8 cellular contexts compared by ENCODE assay signal in the genomic region with DNA sequence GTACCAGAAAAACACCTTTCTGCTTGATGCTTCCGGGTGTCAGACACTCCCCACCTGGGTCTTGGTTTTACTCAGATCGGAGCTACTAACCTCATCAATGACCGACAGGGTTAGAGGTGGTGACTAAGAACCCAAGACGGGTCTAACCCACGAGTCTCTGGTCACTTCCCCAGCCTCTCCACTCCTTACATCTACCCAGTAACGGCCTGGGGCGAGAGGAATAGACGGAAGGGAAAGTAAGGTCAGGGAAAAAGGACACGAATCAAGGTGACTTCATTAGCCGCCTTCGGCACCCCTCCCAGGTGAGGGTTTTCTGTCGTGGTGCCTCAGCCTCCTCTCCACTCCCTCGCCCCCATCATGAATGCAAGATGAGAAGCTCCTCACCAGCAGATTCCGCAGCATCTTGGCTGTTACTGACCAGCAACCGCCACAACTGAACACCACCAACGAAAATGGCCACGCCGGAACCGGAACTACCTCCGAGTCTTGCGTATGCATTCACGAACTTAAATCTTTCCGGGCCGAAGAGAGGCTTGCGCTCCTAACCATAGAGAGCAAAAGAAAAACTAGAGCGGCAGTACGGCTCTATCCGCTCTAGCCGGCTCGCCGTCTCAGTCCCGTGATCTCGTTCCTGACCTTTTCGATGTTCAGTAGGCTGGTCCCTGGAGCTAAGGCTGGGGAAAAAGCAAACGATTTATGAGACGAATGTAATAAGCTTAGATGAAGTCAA. TPM values are rescaled to one million over a fixed set of nuclear protein-coding genes. Genes with fewer than 3 reads are reported as not detected.
DNase-seq lines count a peak whose midpoint lies in the region; ATAC-seq, FAIRE-seq and TF ChIP-seq lines count a peak whose summit lies in the region.

A gene with protein sequence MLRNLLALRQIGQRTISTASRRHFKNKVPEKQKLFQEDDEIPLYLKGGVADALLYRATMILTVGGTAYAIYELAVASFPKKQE (minus strand): TSS at position 469 of the 730 bp plus-strand sequence. CDS start 67 bp downstream, at position 402.

- no peak within 1 kb of the TSS for H3K23ac ChIP-seq in H1 (ENCODE audit: insufficient read length)

- H3K4me3 Mint-ChIP-seq in activated CD8-positive, alpha-beta memory T cell treated with anti-CD3 and anti-CD28 coated beads, Interleukin-2, amount 10 ng/mL, durations not matched to agents 7 days and 5 days = peak within 1 kb of the TSS; percentile 95
- H3K4me3 Mint-ChIP-seq in memory B cell = peak within 1 kb of the TSS; percentile 98

- H2BK5ac ChIP-seq in H1 (ENCODE audit: low read depth, low read length) = peak within 1 kb of the TSS; percentile 87

- H3K14ac ChIP-seq in H1 (ENCODE audit: insufficient read length) = no peak within 1 kb of the TSS

- POLR2A ChIA-PET in H1 (lab: Charles Lee; ENCODE audit: partially characterized antibody) = interaction anchor here (0.8 to 3.6 kb wide), 19 partner anchors 8 to 360 kb away, joined by 3 to 35 read pairs (median 5); a partner anchor contains a TSS

- DNase-seq in COR-L47 (lab: John Stamatoyannopoulos, UW) (peak; percentile 96), HUDEP-2 (lab: John Stamatoyannopoulos, UW; ENCODE audit: unreplicated experiment in 76 of 76) (peak; percentile 46 to 97 (median 89)), NT2/D1 (ENCODE audit: low read depth, low spot score) (peak; percentile 86), H1 (ENCODE audit: low read depth in 1 of 2, low spot score in 2 of 2) (peak; percentile 82 to 83), memory B cell (ENCODE audit: low spot score in 2 of 2) (peak; percentile 76 to 82)
- DNase-seq in activated CD8-positive, alpha-beta memory T cell treated with anti-CD3 and anti-CD28 coated beads, Interleukin-2, amount 10 ng/mL, durations not matched to agents 7 days and 5 days = peak; percentile 94
- peak; percentile 60 for DNase-seq in stimulated activated CD8-positive, alpha-beta memory T cell treated with anti-CD3 and anti-CD28 coated beads, Interleukin-12 subunit alpha, Interleukin-12 subunit beta, amount 100 ng/mL, for 24 hours (ENCODE audit: extremely low read depth)

- H3K23me2 ChIP-seq in H1 (ENCODE audit: low read depth, low read length) = peaks cover 2% of the 10 kb centered on the region; the same call in 1 of the 2 replicates

- peak within 1 kb of the TSS; percentile 82 for H4K5ac ChIP-seq in H1 (ENCODE audit: insufficient read length, low read depth, low read length)

- no peak within 1 kb of the TSS for H2BK120ac ChIP-seq in H1 (replicated peaks; ENCODE audit: low read depth, low read length)

- peaks cover 14% of the 10 kb centered on the region for H3K27me3 Mint-ChIP-seq in activated CD8-positive, alpha-beta memory T cell treated with anti-CD3 and anti-CD28 coated beads, Interleukin-2, amount 10 ng/mL, durations not matched to agents 7 days and 5 days
- peaks cover 6% of the 10 kb centered on the region for H3K27me3 Mint-ChIP-seq in memory B cell

- no peak within 1 kb of the TSS for H2BK15ac ChIP-seq in H1 (ENCODE audit: low read length)

- H3K4ac ChIP-seq in H1 (replicated peaks; ENCODE audit: insufficient read length, low read depth, low read length) = peak within 1 kb of the TSS; percentile 86

- no peak within 1 kb of the TSS for H2BK20ac ChIP-seq in H1 (ENCODE audit: low read length)

- peak; percentile 97 for FAIRE-seq in H1 (lab: Jason Lieb, UNC)

- peak within 1 kb of the TSS; percentile 49 for H3K18ac ChIP-seq in H1 (ENCODE audit: extremely low read depth, low read length)

- peak within 1 kb of the TSS; percentile 69 for H3K4me3 ChIP-seq in NT2/D1 (ENCODE audit: insufficient read length, low read depth)
- peak within 1 kb of the TSS; percentile 79 to 99 (median 96) for H3K4me3 ChIP-seq in H1 (ENCODE audit: extremely low read depth in 1 of 4, insufficient read depth in 2 of 4, low read depth in 3 of 4, low read length in 4 of 4)

- WGBS in H1 (ENCODE audit: extremely low coverage in 1 of 2, insufficient coverage in 1 of 2, insufficient read length in 1 of 2, insufficient replicate concordance in 2 of 2, low coverage in 1 of 2, low lambda C conversion rate in 2 of 2, missing lambda C conversion rate in 1 of 2), 2 experiments = 1% methylated on average over 36 of the region's 36 CpGs; no CpG with 5 or more reads in 1 of the 2 experiments

- H3K4me1 Mint-ChIP-seq in activated CD8-positive, alpha-beta memory T cell treated with anti-CD3 and anti-CD28 coated beads, Interleukin-2, amount 10 ng/mL, durations not matched to agents 7 days and 5 days = peaks cover 31% of the 10 kb centered on the region
- H3K4me1 Mint-ChIP-seq in memory B cell = peaks cover 9% of the 10 kb centered on the region

- no peak for TF ChIP-seq RAD21 in H1 (IDR thresholded peaks at IDR 0.05 in 1 of 2, conservative IDR thresholded peaks at IDR 0.05 in 1 of 2; ENCODE audit: low read depth in 2 of 2, low read length in 2 of 2)

- no peaks in the 10 kb centered on the region for H3K27me3 ChIP-seq in NT2/D1 (ENCODE audit: insufficient read depth, insufficient read length)
- H3K27me3 ChIP-seq in H1 (replicated peaks in 1 of 4; ENCODE audit: control insufficient read depth in 3 of 4, extremely low read depth in 1 of 4, insufficient read depth in 3 of 4, low read length in 3 of 4) = no peaks in the 10 kb centered on the region

- peak within 1 kb of the TSS; percentile 87; the same call in 1 of the 2 replicates for H4K8ac ChIP-seq in H1 (ENCODE audit: extremely low read depth, insufficient read depth, low read length)

- no peak within 1 kb of the TSS for H2AK5ac ChIP-seq in H1 (ENCODE audit: low read depth, low read length)

- CTCF ChIA-PET in activated CD8-positive, alpha-beta memory T cell treated with anti-CD3 and anti-CD28 coated beads, Interleukin-2, amount 10 ng/mL, durations not matched to agents 7 days and 5 days (lab: Charles Lee) = interaction anchor here (0.8 to 1.6 kb wide), 3 partner anchors 33 to 40 kb away, joined by 3 to 5 read pairs (median 4); no protein-coding TSS in a partner anchor
- CTCF ChIA-PET in H1 (lab: Charles Lee; ENCODE audit: partially characterized antibody) = interaction anchor here (1.1 to 2.0 kb wide), 2 partner anchors 12 to 34 kb away, joined by 4 to 6 read pairs; no protein-coding TSS in a partner anchor

- H3K9me3 Mint-ChIP-seq in activated CD8-positive, alpha-beta memory T cell treated with anti-CD3 and anti-CD28 coated beads, Interleukin-2, amount 10 ng/mL, durations not matched to agents 7 days and 5 days (ENCODE audit: low read depth) = no peaks in the 10 kb centered on the region
- H3K9me3 Mint-ChIP-seq in memory B cell = no peaks in the 10 kb centered on the region

- H3K9me3 ChIP-seq in NT2/D1 (ENCODE audit: insufficient read depth, low read length) (no peaks in the 10 kb centered on the region), H1 (ENCODE audit: insufficient read depth in 2 of 2, low read depth in 1 of 2, low read length in 1 of 2) (no peaks in the 10 kb centered on the region)

- peaks cover 29% of the 10 kb centered on the region for H3K36me3 Mint-ChIP-seq in activated CD8-positive, alpha-beta memory T cell treated with anti-CD3 and anti-CD28 coated beads, Interleukin-2, amount 10 ng/mL, durations not matched to agents 7 days and 5 days
- H3K36me3 Mint-ChIP-seq in memory B cell = peaks cover 7% of the 10 kb centered on the region

- H3K27ac Mint-ChIP-seq in activated CD8-positive, alpha-beta memory T cell treated with anti-CD3 and anti-CD28 coated beads, Interleukin-2, amount 10 ng/mL, durations not matched to agents 7 days and 5 days = peak within 1 kb of the TSS; percentile 97
- peak within 1 kb of the TSS; percentile 97 for H3K27ac Mint-ChIP-seq in memory B cell

- TF ChIP-seq CTCF in H1 (IDR thresholded peaks at IDR 0.05; ENCODE audit: control extremely low read depth in 1 of 3, insufficient read depth in 1 of 3, low read depth in 1 of 3, low read length in 3 of 3) = no peak

- H3K36me3 ChIP-seq in NT2/D1 (ENCODE audit: insufficient read depth, insufficient read length, low read length) (peaks cover 28% of the 10 kb centered on the region), H1 (ENCODE audit: control insufficient read depth in 2 of 4, insufficient read depth in 4 of 4, low read length in 3 of 4) (peaks cover 6 to 26% (median 16%) of the 10 kb centered on the region in 4 experiments; a peak in 7 of 8 replicates)

- H3K9ac ChIP-seq in NT2/D1 (ENCODE audit: insufficient read length, low read depth) = peak within 1 kb of the TSS; percentile 87
- peak within 1 kb of the TSS; percentile 82 to 94 (median 92) for H3K9ac ChIP-seq in H1 (replicated peaks in 1 of 4; ENCODE audit: extremely low read depth in 1 of 4, low read depth in 3 of 4, low read length in 3 of 4)

- peak within 1 kb of the TSS; percentile 66 for H3K56ac ChIP-seq in H1 (replicated peaks; ENCODE audit: insufficient read length, low read depth, low read length)

- no peak for TF ChIP-seq EP300 in H1 (IDR thresholded peaks at IDR 0.05; ENCODE audit: borderline replicate concordance in 1 of 2, low read depth in 2 of 2, low read length in 2 of 2)

- H3K4me2 ChIP-seq in H1 (ENCODE audit: insufficient read depth in 1 of 2, low read depth in 2 of 2, low read length in 2 of 2) = peak within 1 kb of the TSS; percentile 78 to 80

- no peaks in the 10 kb centered on the region for H3K79me1 ChIP-seq in H1 (ENCODE audit: low read depth, low read length)

- no peaks in the 10 kb centered on the region for H3K4me1 ChIP-seq in NT2/D1 (ENCODE audit: insufficient read depth, insufficient read length)
- H3K4me1 ChIP-seq in H1 (replicated peaks in 1 of 4; ENCODE audit: control insufficient read depth in 3 of 4, insufficient read depth in 4 of 4, low read length in 3 of 4) = no peaks in the 10 kb centered on the region; a peak in 1 of 7 replicates

- peak within 1 kb of the TSS; percentile 92 for H2AFZ ChIP-seq in H1 (ENCODE audit: low read length)

- H3K79me2 ChIP-seq in H1 (ENCODE audit: control insufficient read depth in 1 of 2, insufficient read depth in 2 of 2, low read length in 2 of 2) = peaks cover 0 to 36% of the 10 kb centered on the region in 2 experiments; a peak in 2 of 4 replicates

- H3K27ac ChIP-seq in H1 (ENCODE audit: low read depth, low read length) = peak within 1 kb of the TSS; percentile 86

- TF ChIP-seq POLR2A in H1 (IDR thresholded peaks at IDR 0.05; ENCODE audit: control extremely low read depth in 1 of 2, low read depth in 2 of 2, low read length in 2 of 2) = peak; percentile 78 to 93

- ATAC-seq in GM21381 (IDR thresholded peaks at IDR 0.05; ENCODE audit: unreplicated experiment) = peak; percentile 96
- peak; percentile 97 for ATAC-seq in activated CD8-positive, alpha-beta memory T cell treated with anti-CD3 and anti-CD28 coated beads, Interleukin-2, amount 10 ng/mL, durations not matched to agents 7 days and 5 days
- peak; percentile 96 for ATAC-seq in memory B cell (ENCODE audit: low read depth)

- H4K91ac ChIP-seq in H1 (replicated peaks; ENCODE audit: insufficient read length, low read length) = peak within 1 kb of the TSS; percentile 4

- H4K20me1 ChIP-seq in H1 (replicated peaks in 1 of 2; ENCODE audit: control insufficient read depth in 1 of 2, insufficient read depth in 2 of 2, low read length in 2 of 2) = peaks cover 0 to 1% of the 10 kb centered on the region in 2 experiments

- H2BK12ac ChIP-seq in H1 (ENCODE audit: low read depth, low read length) = peak within 1 kb of the TSS; percentile 42; the same call in 1 of the 2 replicates

RNA-seq across cellular contexts. Expression of the gene that starts here (rescaled TPM):
- 100 to 1,000 TPM; 377 to 456 TPM for total RNA-seq in activated CD8-positive, alpha-beta memory T cell treated with anti-CD3 and anti-CD28 coated beads, Interleukin-2, amount 10 ng/mL, durations not matched to agents 7 days and 5 days
- 456 and 468 TPM in 2 replicates for total RNA-seq in H1 (2021; fragmentation: NEBNext Ultra II Directional; extraction: Animal tissue kit (Norgen Biotek cat#: 25700))
- polyA plus RNA-seq in H1 (2011; rRNA removed) = 198 and 262 TPM in 2 replicates
- polyA plus RNA-seq in H1 (2011; cell fraction: cytosol; rRNA removed) = 257 TPM
- 167 TPM for polyA plus RNA-seq in H1 (2011; cell fraction: nucleus; rRNA removed)
- 351 to 525 TPM (median 436 TPM) in 4 replicates for polyA plus RNA-seq in H1 (2012, experiment 1 of 2)
- polyA plus RNA-seq in H1 (2012, experiment 2 of 2) = 2,411 TPM
- polyA plus RNA-seq in H1 (2013, experiment 1 of 2) = 1,987 TPM
- 1,925 TPM for polyA plus RNA-seq in H1 (2013, experiment 2 of 2)
- 31.6 and 33.7 TPM in 2 replicates for polyA minus RNA-seq in H1 (2011; rRNA and poly(A)+ RNA removed)
- 32.1 TPM for polyA minus RNA-seq in H1 (2011; cell fraction: cytosol; rRNA and poly(A)+ RNA removed)
- 48.3 TPM for polyA minus RNA-seq in H1 (2011; cell fraction: nucleus; rRNA and poly(A)+ RNA removed)

Comparison
In these comparisons a context has a peak if more than half of its experiments do, and no peak if none do; other contexts are left out.
1. Peak in every context shown above with its lines: DNase-seq, ATAC-seq, H3K4me3 ChIP-seq and H3K27ac ChIP-seq.